8 cellular contexts compared by ENCODE assay signal in the genomic region with DNA sequence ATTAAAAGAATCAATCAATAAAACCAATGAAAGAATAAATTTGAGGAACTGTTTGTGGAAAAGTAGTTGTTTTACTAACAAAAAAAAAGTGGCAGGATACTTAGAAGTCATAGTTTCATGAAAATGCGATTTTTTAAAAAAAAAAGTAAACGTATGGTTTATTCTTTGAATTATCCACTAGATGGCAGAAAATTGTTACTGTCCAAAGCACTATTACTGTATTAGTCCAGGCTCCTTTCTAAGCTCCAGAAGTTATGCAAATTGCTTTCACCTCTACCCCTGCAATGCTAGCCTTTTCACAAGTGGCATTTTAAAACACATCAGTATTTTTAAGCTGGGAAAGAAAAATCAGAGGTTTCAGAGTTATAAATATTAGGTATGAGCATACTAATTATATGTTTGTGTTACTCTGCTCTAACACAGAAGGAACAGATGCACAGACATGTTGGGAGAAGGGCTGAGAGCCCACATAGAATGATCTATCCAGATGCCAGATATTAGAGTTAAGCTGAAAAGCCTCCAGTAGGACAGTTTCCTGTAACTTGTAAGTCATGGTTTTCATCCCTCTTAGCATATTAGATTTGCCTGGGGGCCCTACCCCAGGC.
DNase-seq lines count a peak whose midpoint lies in the region; ATAC-seq, FAIRE-seq and TF ChIP-seq lines count a peak whose summit lies in the region.

No MANE protein-coding gene starts in this region.

- H3K9me3 Mint-ChIP-seq in activated T-cell treated with anti-CD3 and anti-CD28 coated beads, Interleukin-2, amount 50 U/mL, for 72 hours = no peaks in the 10 kb centered on the region
- no peaks in the 10 kb centered on the region for H3K9me3 Mint-ChIP-seq in progenitor cell of endocrine pancreas (ENCODE audit: low read depth)

- DNase-seq in activated T-cell treated with anti-CD3 and anti-CD28 coated beads, Interleukin-2, amount 50 U/mL, for 72 hours = no peak
- DNase-seq in activated T-cell treated with anti-CD3 and anti-CD28 coated beads, Interleukin-2, amount 50 U/mL, for 48 hours = no peak
- DNase-seq in H7 (peak; percentile 15), RCC 7860 (ENCODE audit: low spot score) (peak; percentile 18), esophagus muscularis mucosa (ENCODE audit: extremely low spot score) (no peak), progenitor cell of endocrine pancreas (ENCODE audit: low spot score, unreplicated experiment) (no peak)
- no peak for DNase-seq in activated CD4-positive, alpha-beta T cell treated with anti-CD3 and anti-CD28 coated beads for 1 hour

- no peak for TF ChIP-seq POLR2A in esophagus muscularis mucosa (IDR thresholded peaks at IDR 0.05; ENCODE audit: low read depth)

- FAIRE-seq in RCC 7860 (lab: Jason Lieb, UNC) = peak; percentile 22

- H3K4me2 ChIP-seq in KMS-11 = peak overlapping the region; percentile 30; the same call in 1 of the 2 replicates

- H3K4me1 ChIP-seq in KMS-11 (ENCODE audit: low read depth, poor library complexity, severe bottlenecking) = peaks cover 6% of the 10 kb centered on the region
- H3K4me1 ChIP-seq in esophagus muscularis mucosa = peaks cover 0 to 3% (median 0%) of the 10 kb centered on the region in 4 donors

- H3K4me3 Mint-ChIP-seq in activated T-cell treated with anti-CD3 and anti-CD28 coated beads, Interleukin-2, amount 50 U/mL, for 72 hours = no peak overlapping the region
- H3K4me3 Mint-ChIP-seq in progenitor cell of endocrine pancreas (ENCODE audit: low read depth) = no peak overlapping the region

- peak; percentile 44 to 47 for ATAC-seq in activated T-cell treated with anti-CD3 and anti-CD28 coated beads, Interleukin-2, amount 50 U/mL, for 72 hours (replicated peaks in 1 of 2)

- H3K9me3 ChIP-seq in esophagus muscularis mucosa = no peaks in the 10 kb centered on the region

- H3K36me3 ChIP-seq in H7 (replicated peaks; ENCODE audit: control insufficient read depth, insufficient read depth, low read length) (no peaks in the 10 kb centered on the region), KMS-11 (ENCODE audit: insufficient read depth) (no peaks in the 10 kb centered on the region), esophagus muscularis mucosa (no peaks in the 10 kb centered on the region)

- TF ChIP-seq EP300 in esophagus muscularis mucosa (IDR thresholded peaks at IDR 0.05) = no peak

- no peaks in the 10 kb centered on the region for H4K20me1 ChIP-seq in KMS-11 (ENCODE audit: insufficient read depth)

- intact Hi-C loops in esophagus muscularis mucosa (cut with DNase I) = loop anchor here (5.0 to 10.0 kb wide), 2 partner anchors 268 to 435 kb away; a partner anchor contains a TSS

- peaks cover 22% of the 10 kb centered on the region for H3K27me3 Mint-ChIP-seq in activated T-cell treated with anti-CD3 and anti-CD28 coated beads, Interleukin-2, amount 50 U/mL, for 72 hours (ENCODE audit: low read depth)
- H3K27me3 Mint-ChIP-seq in progenitor cell of endocrine pancreas = peaks cover 2% of the 10 kb centered on the region

- H3K36me3 Mint-ChIP-seq in activated T-cell treated with anti-CD3 and anti-CD28 coated beads, Interleukin-2, amount 50 U/mL, for 72 hours (ENCODE audit: insufficient read depth in 2 of 2) = no peaks in the 10 kb centered on the region
- no peaks in the 10 kb centered on the region for H3K36me3 Mint-ChIP-seq in progenitor cell of endocrine pancreas (ENCODE audit: insufficient read depth)

- 7% methylated on average over 2 of the region's 2 CpGs for WGBS in esophagus muscularis mucosa

- no peaks in the 10 kb centered on the region for H3K4me1 Mint-ChIP-seq in activated T-cell treated with anti-CD3 and anti-CD28 coated beads, Interleukin-2, amount 50 U/mL, for 72 hours (ENCODE audit: low read depth)
- peaks cover 3% of the 10 kb centered on the region for H3K4me1 Mint-ChIP-seq in progenitor cell of endocrine pancreas (ENCODE audit: low read depth)

- H3K27ac Mint-ChIP-seq in activated T-cell treated with anti-CD3 and anti-CD28 coated beads, Interleukin-2, amount 50 U/mL, for 72 hours = no peak overlapping the region
- no peak overlapping the region for H3K27ac Mint-ChIP-seq in progenitor cell of endocrine pancreas

- TF ChIP-seq CTCF in KMS-11 (conservative IDR thresholded peaks at IDR 0.05; ENCODE audit: low read depth, low read length) (peak; percentile 54), esophagus muscularis mucosa (IDR thresholded peaks at IDR 0.05) (peak; percentile 14 to 38 (median 27)), progenitor cell of endocrine pancreas (IDR thresholded peaks at IDR 0.05; ENCODE audit: unreplicated experiment) (peak; percentile 55)

- H3K27me3 ChIP-seq in H7 (ENCODE audit: control insufficient read depth, insufficient read depth, low read length) (no peaks in the 10 kb centered on the region), KMS-11 (ENCODE audit: insufficient read depth, low read depth) (no peaks in the 10 kb centered on the region), esophagus muscularis mucosa (no peaks in the 10 kb centered on the region)

- no peak overlapping the region for H3K9ac ChIP-seq in KMS-11

- no peaks in the 10 kb centered on the region for H3K79me2 ChIP-seq in KMS-11 (ENCODE audit: insufficient read depth, low read depth)

- no peak overlapping the region for H3K27ac ChIP-seq in KMS-11
- no peak overlapping the region for H3K27ac ChIP-seq in esophagus muscularis mucosa (replicated peaks in 1 of 4)

- H3K4me3 ChIP-seq in H7 (ENCODE audit: insufficient read depth, low read depth, low read length) (no peak overlapping the region), KMS-11 (IDR thresholded peaks at IDR 0.05; ENCODE audit: insufficient read depth, low read depth, low read length) (no peak overlapping the region), esophagus muscularis mucosa (no peak overlapping the region)

- H2AFZ ChIP-seq in KMS-11 (ENCODE audit: low read depth) = no peak overlapping the region

Comparison
In these comparisons a context has a peak if more than half of its experiments do, and no peak if none do; other contexts are left out.
1. DNase-seq: peak in H7 (single experiment) and RCC 7860 (single experiment); none in activated T-cell treated with anti-CD3 and anti-CD28 coated beads, Interleukin-2, amount 50 U/mL, for 72 hours (0 of 2), activated T-cell treated with anti-CD3 and anti-CD28 coated beads, Interleukin-2, amount 50 U/mL, for 48 hours (0 of 2), esophagus muscularis mucosa (single experiment), progenitor cell of endocrine pancreas (single experiment) and activated CD4-positive, alpha-beta T cell treated with anti-CD3 and anti-CD28 coated beads for 1 hour (single experiment).
2. Peak in every context shown above with its lines, with median percentiles within 50 percentile points of each other: CTCF ChIP-seq.